Comparison of ENCODE assay signal across 2 cellular contexts in genomic region chr1:99784809-99785255, GRCh38.
TF ChIP-seq lines count a peak whose summit lies in the region.

No MANE protein-coding gene starts in this region.

TF ChIP-seq in SK-N-SH, 30 proteins besides CTCF, POLR2A, EP300 and RAD21 (continued from another document):
- TF ChIP-seq IRF3 (IDR thresholded peaks at IDR 0.05; ENCODE audit: low read depth, low read length) = no peak
- TF ChIP-seq USF1 (IDR thresholded peaks at IDR 0.05; ENCODE audit: borderline replicate concordance, low read depth) = no peak
- TF ChIP-seq NRF1 (IDR thresholded peaks at IDR 0.05; ENCODE audit: low read depth, low read length) = no peak
- TF ChIP-seq RFX5 (IDR thresholded peaks at IDR 0.05; ENCODE audit: low read length) = no peak
- no peak for TF ChIP-seq FOXJ3 (CRISPR knock-in tag; IDR thresholded peaks at IDR 0.05)
- no peak for TF ChIP-seq SIN3A (IDR thresholded peaks at IDR 0.05; ENCODE audit: borderline replicate concordance, low read depth, low read length)
- TF ChIP-seq JUND (IDR thresholded peaks at IDR 0.05) = no peak
- no peak for TF ChIP-seq TCF12 (IDR thresholded peaks at IDR 0.05)
- TF ChIP-seq CHD2 (IDR thresholded peaks at IDR 0.05; ENCODE audit: low read length, partially characterized antibody) = no peak
- TF ChIP-seq POLR2AphosphoS5 (IDR thresholded peaks at IDR 0.05; ENCODE audit: low read depth, low read length) = no peak
- no peak for TF ChIP-seq GATA2 (CRISPR knock-in tag; IDR thresholded peaks at IDR 0.05)
- TF ChIP-seq ZBTB33 (IDR thresholded peaks at IDR 0.05; ENCODE audit: borderline replicate concordance, low read depth) = no peak
- TF ChIP-seq MAX (IDR thresholded peaks at IDR 0.05; ENCODE audit: low read depth) = no peak

TF ChIP-seq in SK-N-SH treated with all-trans-retinoic acid at 6 μM for 48 hours, 23 proteins besides CTCF, POLR2A, EP300 and RAD21 (continued from another document):
- TF ChIP-seq TSHZ2 (CRISPR knock-in tag; IDR thresholded peaks at IDR 0.05) (no peak), ZNF565 (CRISPR knock-in tag; conservative IDR thresholded peaks at IDR 0.05; ENCODE audit: low read depth) (no peak), ZNF70 (CRISPR knock-in tag; IDR thresholded peaks at IDR 0.05) (no peak), CSRNP3 (CRISPR knock-in tag; IDR thresholded peaks at IDR 0.05) (no peak)
